ENCODE assay signal across 21 cellular contexts in genomic region chr1:245160288-245160687, GRCh38. TPM values are rescaled to one million over a fixed set of nuclear protein-coding genes. Genes with fewer than 3 reads are reported as not detected.
DNase-seq lines count a peak whose midpoint lies in the region; ATAC-seq and TF ChIP-seq lines count a peak whose summit lies in the region.
"Had no signal": no experiment of that assay in that cellular context is flagged by ENCODE, and none has a peak within 500 bp of the region (broad histone marks: within the 10 kb centered on the region; RNA-seq: fewer than 3 reads in every experiment).

No MANE protein-coding gene starts in this region.

- 28 to 34% methylated on average over 5 of the region's 5 CpGs for WGBS in aorta, 2 donors

- intact Hi-C loops in left ventricle myocardium inferior (cut with micrococcal nuclease): no loop called here
- intact Hi-C loops in aorta (cut with DNase I): no loop called here

- TF ChIP-seq CTCF in right atrium auricular region (IDR thresholded peaks at IDR 0.05): no peak
- no peak for TF ChIP-seq CTCF in left ventricle myocardium inferior (IDR thresholded peaks at IDR 0.05; ENCODE audit: borderline replicate concordance)
- no peak for TF ChIP-seq CTCF in choroid plexus epithelial cell (conservative IDR thresholded peaks at IDR 0.05; ENCODE audit: low read depth, low read length)
- TF ChIP-seq CTCF in mesothelial cell of epicardium (IDR thresholded peaks at IDR 0.05; ENCODE audit: unreplicated experiment): no peak

- DNase-seq in right atrium auricular region (ENCODE audit: low spot score): peak; percentile 59
- no peak for DNase-seq in left ventricle myocardium inferior
- peak; percentile 25 for DNase-seq in choroid plexus epithelial cell (ENCODE audit: low read depth)
- no peak for DNase-seq in mesothelial cell of epicardium (ENCODE audit: low spot score in 2 of 2, unreplicated experiment in 2 of 2)
- DNase-seq in aorta: no peak
- DNase-seq in NCI-H146 (lab: John Stamatoyannopoulos, UW): no peak
- DNase-seq: BE2C; Caco-2; CD4-positive, CD25-positive, alpha-beta regulatory T cell; GOT3; NCI-H1105; NCI-H1694; NCI-H2081 treated with DMSO at 0.1 percent for 48 hours; NCI-H446 treated with DMSO at 0.1 percent for 48 hours; NCI-H69; Peyer's patch had no signal

- H3K27me3 ChIP-seq in right atrium auricular region: no peaks in the 10 kb centered on the region
- peaks cover 52% of the 10 kb centered on the region for H3K27me3 ChIP-seq in left ventricle myocardium inferior (ENCODE audit: low read depth)
- H3K27me3 ChIP-seq in aorta (ENCODE audit: control insufficient read depth in 1 of 2, insufficient read depth in 2 of 2, low read length in 1 of 2): peaks cover 0 to 2% of the 10 kb centered on the region in 2 donors
- H3K27me3 ChIP-seq: BE2C, Peyer's patch had no signal

- peaks cover 3% of the 10 kb centered on the region for H3K36me3 Mint-ChIP-seq in mesothelial cell of epicardium

- peak overlapping the region; percentile 30 for H3K4me3 Mint-ChIP-seq in mesothelial cell of epicardium
- H3K4me3 Mint-ChIP-seq: CD4-positive, CD25-positive, alpha-beta regulatory T cell had no signal

- ATAC-seq in aorta (ENCODE audit: low FRiP score) (peak; percentile 59), HG02759 (IDR thresholded peaks at IDR 0.05; ENCODE audit: unreplicated experiment) (no peak), GM18520 (IDR thresholded peaks at IDR 0.05; ENCODE audit: unreplicated experiment) (no peak)
- ATAC-seq: GM12878, HCT116, K562 had no signal

- H3K27ac ChIP-seq in right atrium auricular region (no peak overlapping the region), left ventricle myocardium inferior (replicated peaks) (no peak overlapping the region), aorta (ENCODE audit: low read depth in 1 of 2, low read length in 2 of 2) (no peak overlapping the region)

- H3K4me1 ChIP-seq in right atrium auricular region (peaks cover 0 to 20% of the 10 kb centered on the region in 2 donors), left ventricle myocardium inferior (peaks cover 19% of the 10 kb centered on the region), aorta (ENCODE audit: control insufficient read depth in 1 of 2, insufficient read depth in 2 of 2, low read length in 2 of 2) (no peaks in the 10 kb centered on the region)

- H3K9me3 ChIP-seq in right atrium auricular region: no peaks in the 10 kb centered on the region
- H3K9me3 ChIP-seq in left ventricle myocardium inferior (replicated peaks): no peaks in the 10 kb centered on the region
- H3K9me3 ChIP-seq in aorta (ENCODE audit: control insufficient read depth, low read length): no peaks in the 10 kb centered on the region
- H3K9me3 ChIP-seq: Caco-2, Peyer's patch had no signal

- peaks cover 53% of the 10 kb centered on the region for H3K4me1 Mint-ChIP-seq in mesothelial cell of epicardium

- H3K36me3 ChIP-seq in right atrium auricular region (no peaks in the 10 kb centered on the region), left ventricle myocardium inferior (no peaks in the 10 kb centered on the region), aorta (ENCODE audit: control insufficient read depth in 1 of 2, insufficient read depth in 2 of 2, low read length in 1 of 2) (no peaks in the 10 kb centered on the region)
- H3K36me3 ChIP-seq: Peyer's patch had no signal

- H3K27ac Mint-ChIP-seq in mesothelial cell of epicardium: peak overlapping the region; percentile 35
- H3K27ac Mint-ChIP-seq: CD4-positive, CD25-positive, alpha-beta regulatory T cell had no signal

- H3K4me3 ChIP-seq in right atrium auricular region: no peak overlapping the region
- H3K4me3 ChIP-seq in left ventricle myocardium inferior: no peak overlapping the region
- no peak overlapping the region for H3K4me3 ChIP-seq in choroid plexus epithelial cell (ENCODE audit: low read depth, low read length)
- no peak overlapping the region for H3K4me3 ChIP-seq in aorta (ENCODE audit: low read length in 2 of 2)
- H3K4me3 ChIP-seq: GM12878, K562, Peyer's patch had no signal

- H3K9me3 Mint-ChIP-seq in mesothelial cell of epicardium: no peaks in the 10 kb centered on the region

- no peaks in the 10 kb centered on the region for H3K27me3 Mint-ChIP-seq in mesothelial cell of epicardium (ENCODE audit: low read depth)

RNA-seq across cellular contexts. Expression of gene KIF26B, which starts 5.5 kb away (rescaled TPM):
- total RNA-seq in right atrium auricular region (1 to 10 TPM in 1 of 2 donors, under 1 TPM in 1; 0.83 to 1.3 TPM), left ventricle myocardium inferior (3.5 TPM), mesothelial cell of epicardium (63.3 to 69.7 TPM (median 64.9 TPM) in 3 replicates), aorta (under 1 TPM; 0.48 to 0.58 TPM)
- under 1 TPM; under 0.01 to 0.13 TPM for polyA plus RNA-seq in aorta
- total RNA-seq: CD4-positive, CD25-positive, alpha-beta regulatory T cell had no signal
- polyA plus RNA-seq: CD4-positive, CD25-positive, alpha-beta regulatory T cell had no signal

Comparison
In these comparisons a context has a peak if more than half of its experiments do, and no peak if none do; other contexts are left out.
1. DNase-seq: peak in right atrium auricular region (single experiment) and choroid plexus epithelial cell (single experiment); none in left ventricle myocardium inferior (single experiment), mesothelial cell of epicardium (0 of 2), aorta (0 of 2) and NCI-H146 (single experiment).
2. RNA of gene KIF26B, which starts 5.5 kb away (total RNA-seq): 63.3 to 69.7 TPM in mesothelial cell of epicardium; 3.5 TPM in left ventricle myocardium inferior (single experiment), 0.83 to 1.3 TPM in right atrium auricular region and 0.48 to 0.58 TPM in aorta; every median in the first group is over 10 times any median in the second.